ENCODE assay signal across 1 cellular context in the genomic region with DNA sequence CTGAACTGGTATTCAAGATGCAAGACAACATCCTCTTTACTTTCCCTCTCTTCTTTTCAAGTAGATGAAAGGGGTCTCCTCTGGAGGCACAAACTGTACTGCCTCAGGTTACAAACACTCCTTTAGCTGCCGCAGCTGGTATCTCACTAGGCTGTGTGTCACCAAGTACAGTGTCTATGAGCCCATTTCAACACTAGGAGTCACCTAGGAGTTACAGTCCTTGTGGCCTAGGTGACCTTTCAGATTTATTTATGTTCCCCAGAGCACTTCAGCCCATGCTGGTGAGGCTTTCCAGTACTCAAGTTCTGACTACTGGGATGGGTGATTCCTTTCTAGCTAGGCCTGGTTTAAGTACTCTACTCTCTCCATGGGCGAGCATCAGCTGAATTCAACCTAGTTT.
TF ChIP-seq lines count a peak whose summit lies in the region.

No MANE protein-coding gene starts in this region.

TF ChIP-seq in HCT116, 20 proteins besides CTCF, POLR2A, EP300 and RAD21:
- TF ChIP-seq, protein P1, sequence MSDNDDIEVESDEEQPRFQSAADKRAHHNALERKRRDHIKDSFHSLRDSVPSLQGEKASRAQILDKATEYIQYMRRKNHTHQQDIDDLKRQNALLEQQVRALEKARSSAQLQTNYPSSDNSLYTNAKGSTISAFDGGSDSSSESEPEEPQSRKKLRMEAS (IDR thresholded peaks at IDR 0.05), result no peak
- no peak for TF ChIP-seq ZNF274 (IDR thresholded peaks at IDR 0.05; ENCODE audit: low read depth, low read length)
